ENCODE assay signal across 27 cellular contexts in the genomic region with DNA sequence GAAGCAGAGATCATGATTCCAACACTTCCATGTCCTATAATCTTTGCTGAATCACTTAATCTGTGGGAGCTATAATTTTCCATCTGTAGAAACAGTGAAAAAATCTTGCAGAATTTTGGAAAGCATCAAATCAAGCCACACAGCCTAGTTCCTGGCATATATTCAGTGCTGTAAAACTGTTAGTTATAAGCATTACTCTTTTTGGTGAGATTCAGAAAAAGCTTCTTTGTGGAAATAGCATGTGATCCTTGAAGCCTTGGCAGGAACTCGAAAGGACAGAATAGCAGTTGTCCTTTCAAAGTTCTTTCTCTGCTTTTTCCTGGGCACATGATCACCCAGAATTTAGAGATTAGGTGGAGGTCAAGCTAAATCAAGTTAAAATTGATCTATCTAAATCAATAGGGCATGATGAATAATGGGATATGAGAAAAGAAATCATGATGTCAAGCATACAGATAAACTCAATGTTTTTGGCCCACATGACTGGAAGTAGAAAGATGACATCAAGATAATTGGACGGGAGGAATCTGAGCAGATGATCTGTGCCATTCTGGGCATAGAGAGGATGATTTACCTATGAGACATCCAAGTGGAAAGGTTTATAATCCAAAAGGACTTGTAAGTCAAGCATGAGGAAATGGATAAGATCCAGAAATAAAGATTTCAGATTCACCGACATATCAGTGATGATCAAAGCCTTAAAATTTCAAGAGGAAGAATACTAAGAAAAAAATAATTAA.
"Had no signal": no experiment of that assay in that cellular context is flagged by ENCODE, and none has a peak within 500 bp of the region (broad histone marks: within the 10 kb centered on the region; RNA-seq: fewer than 3 reads in every experiment).

No MANE protein-coding gene starts in this region.

- H3K27ac ChIP-seq: breast epithelium, colonic mucosa, gastroesophageal sphincter, tibial artery, VCaP had no signal

- DNase-seq: activated CD4-positive, alpha-beta memory T cell treated with anti-CD3 and anti-CD28 coated beads, Interleukin-2, amount 10 ng/mL, durations not matched to agents 7 days and 5 days; activated CD4-positive, alpha-beta T cell treated with anti-CD3 and anti-CD28 coated beads for 48 hours; activated gamma-delta T cell treated with Interleukin-2 at 50 U/mL for 16 hours; activated naive CD4-positive, alpha-beta T cell treated with anti-CD3 and anti-CD28 coated beads, Interleukin-2, amount 50 U/mL, for 16 hours; activated naive CD8-positive, alpha-beta T cell treated with anti-CD3 and anti-CD28 coated beads, Interleukin-2, amount 50 U/mL, for 24 hours; activated T-cell treated with anti-CD3 and anti-CD28 coated beads, Interleukin-2, amount 50 U/mL, for 4 hours; colonic mucosa; effector memory CD4-positive, alpha-beta T cell; kidney; left colon; mucosa of descending colon; small intestine; stimulated activated CD4-positive, alpha-beta T cell treated with anti-CD3 and anti-CD28 coated beads, Interleukin-4, amount 100 ng/mL, for 4 hours; stimulated activated CD8-positive, alpha-beta memory T cell treated with anti-CD3 and anti-CD28 coated beads, Interleukin-4, amount 100 ng/mL, for 48 hours; stimulated activated naive CD8-positive, alpha-beta T cell treated with anti-CD3 and anti-CD28 coated beads, Interleukin-15, amount 100 ng/mL, for 72 hours; substantia nigra; SW 1271; T-helper 9 cell; tibial artery had no signal

- H3K27me3 ChIP-seq: breast epithelium, colonic mucosa, gastroesophageal sphincter, tibial artery had no signal

- FAIRE-seq: kidney, small intestine, TTC549 had no signal

- H3K36me3 ChIP-seq: breast epithelium, colonic mucosa, gastroesophageal sphincter, tibial artery had no signal

- H3K4me1 ChIP-seq: breast epithelium, colonic mucosa, gastroesophageal sphincter had no signal

- ATAC-seq: activated naive CD8-positive, alpha-beta T cell treated with anti-CD3 and anti-CD28 coated beads, Interleukin-2, amount 50 U/mL, for 24 hours; activated T-cell treated with anti-CD3 and anti-CD28 coated beads, Interleukin-2, amount 50 U/mL, for 4 hours; activated T-helper 17 cell treated with anti-CD3 and anti-CD28 coated beads, Interleukin-2, amount 50 U/mL, for 72 hours; gastroesophageal sphincter; left colon; mucosa of descending colon; natural killer cell treated with Interleukin-12 subunit alpha and Interleukin-12 subunit beta and Interleukin-15 and Interleukin-18, amount 100 ng/mL, for 72 hours; sciatic nerve; stimulated activated memory B cell treated with anti-CD40 and anti-IgM and Interleukin-4, amounts not matched to agents 10 μg/mL and 1 μg/mL and 100 μg/mL, for 72 hours; stimulated activated naive CD8-positive, alpha-beta T cell treated with anti-CD3 and anti-CD28 coated beads, Interleukin-15, amount 100 ng/mL, for 72 hours had no signal

- H3K9me3 ChIP-seq: breast epithelium, colonic mucosa, gastroesophageal sphincter, mucosa of descending colon, tibial artery had no signal

- H3K4me3 ChIP-seq: breast epithelium, colonic mucosa, gastroesophageal sphincter, mucosa of descending colon, tibial artery had no signal
